In genomic region chr2:37659723-37660122, GRCh38 we compare ENCODE assay signal across 15 cellular contexts. TPM values are rescaled to one million over a fixed set of nuclear protein-coding genes. Genes with fewer than 3 reads are reported as not detected.
DNase-seq lines count a peak whose midpoint lies in the region; ATAC-seq and TF ChIP-seq lines count a peak whose summit lies in the region.
"Had no signal": no experiment of that assay in that cellular context is flagged by ENCODE, and none has a peak within 500 bp of the region (broad histone marks: within the 10 kb centered on the region; RNA-seq: fewer than 3 reads in every experiment).

No MANE protein-coding gene starts in this region.

- H3K27ac Mint-ChIP-seq in activated CD8-positive, alpha-beta T cell treated with anti-CD3 and anti-CD28 coated beads for 36 hours = peak overlapping the region; percentile 64
- no peak overlapping the region for H3K27ac Mint-ChIP-seq in activated CD8-positive, alpha-beta T cell treated with anti-CD3 and anti-CD28 coated beads, Interleukin-2, amount 10 ng/mL, durations not matched to agents 7 days and 5 days
- H3K27ac Mint-ChIP-seq: nephron had no signal

- TF ChIP-seq CTCF in activated CD8-positive, alpha-beta T cell treated with anti-CD3 and anti-CD28 coated beads for 36 hours (IDR thresholded peaks at IDR 0.05) = no peak
- TF ChIP-seq CTCF in LNCaP clone FGC (IDR thresholded peaks at IDR 0.05; ENCODE audit: control insufficient read depth, extremely low read depth, insufficient read depth) = no peak
- no peak for TF ChIP-seq CTCF in gastrocnemius medialis (IDR thresholded peaks at IDR 0.05 in 4 of 5, conservative IDR thresholded peaks at IDR 0.05 in 1 of 5)

- peaks cover 88% of the 10 kb centered on the region for H3K4me1 Mint-ChIP-seq in activated CD8-positive, alpha-beta T cell treated with anti-CD3 and anti-CD28 coated beads for 36 hours (ENCODE audit: low read depth)
- peaks cover 53% of the 10 kb centered on the region for H3K4me1 Mint-ChIP-seq in activated CD8-positive, alpha-beta T cell treated with anti-CD3 and anti-CD28 coated beads, Interleukin-2, amount 10 ng/mL, durations not matched to agents 7 days and 5 days (ENCODE audit: low read depth)

- no peak for TF ChIP-seq POLR2A in gastrocnemius medialis (IDR thresholded peaks at IDR 0.05)

- no peaks in the 10 kb centered on the region for H3K9me3 Mint-ChIP-seq in activated CD8-positive, alpha-beta T cell treated with anti-CD3 and anti-CD28 coated beads for 36 hours
- H3K9me3 Mint-ChIP-seq in activated CD8-positive, alpha-beta T cell treated with anti-CD3 and anti-CD28 coated beads, Interleukin-2, amount 10 ng/mL, durations not matched to agents 7 days and 5 days (ENCODE audit: insufficient read depth) = no peaks in the 10 kb centered on the region
- H3K9me3 Mint-ChIP-seq: nephron had no signal

- intact Hi-C loops in activated CD8-positive, alpha-beta T cell treated with anti-CD3 and anti-CD28 coated beads for 36 hours (cut with micrococcal nuclease) = loop anchor here (10.0 kb wide), 1 partner anchor 215 kb away; no protein-coding TSS in a partner anchor
- intact Hi-C loops in right cardiac atrium (cut with DNase I) (loop anchor here in 1 of 4 donors (10.0 kb wide), 1 partner anchor 245 kb away; no protein-coding TSS in a partner anchor), gastrocnemius medialis (cut with DNase I; ENCODE audit: low total_unique reads) (loop anchor here (5.0 kb wide), 1 partner anchor 137 kb away; no protein-coding TSS in a partner anchor)

- in situ Hi-C loops in gastrocnemius medialis (cut with MboI; ENCODE audit: low sequenced_read_pairs in 4 of 4) = loop anchor here in 1 of 4 donors (25.0 kb wide), 1 partner anchor 247 kb away; no protein-coding TSS in a partner anchor

- POLR2A ChIA-PET in activated CD8-positive, alpha-beta T cell treated with anti-CD3 and anti-CD28 coated beads for 36 hours (lab: Charles Lee) = interaction anchor here (0.7 to 1.3 kb wide), 2 partner anchors 10 to 15 kb away, joined by 3 read pairs; no protein-coding TSS in a partner anchor
- POLR2A ChIA-PET in activated CD8-positive, alpha-beta T cell treated with anti-CD3 and anti-CD28 coated beads, Interleukin-2, amount 10 ng/mL, durations not matched to agents 7 days and 5 days (lab: Charles Lee) = no interaction called here
- POLR2A ChIA-PET in HEK293T (lab: Yijun Ruan, JAX) = no interaction called here

- H3K9me3 ChIP-seq in right cardiac atrium (ENCODE audit: control insufficient read depth, low read length) = no peaks in the 10 kb centered on the region
- H3K9me3 ChIP-seq in gastrocnemius medialis = no peaks in the 10 kb centered on the region

- H3K27me3 ChIP-seq in right cardiac atrium (ENCODE audit: control insufficient read depth, insufficient read depth) (no peaks in the 10 kb centered on the region), gastrocnemius medialis (no peaks in the 10 kb centered on the region)

- H3K4me3 Mint-ChIP-seq in activated CD8-positive, alpha-beta T cell treated with anti-CD3 and anti-CD28 coated beads for 36 hours = no peak overlapping the region
- H3K4me3 Mint-ChIP-seq in activated CD8-positive, alpha-beta T cell treated with anti-CD3 and anti-CD28 coated beads, Interleukin-2, amount 10 ng/mL, durations not matched to agents 7 days and 5 days = no peak overlapping the region
- H3K4me3 Mint-ChIP-seq: nephron had no signal

- peaks cover 54% of the 10 kb centered on the region for H3K36me3 Mint-ChIP-seq in activated CD8-positive, alpha-beta T cell treated with anti-CD3 and anti-CD28 coated beads for 36 hours (ENCODE audit: low read depth)
- H3K36me3 Mint-ChIP-seq in activated CD8-positive, alpha-beta T cell treated with anti-CD3 and anti-CD28 coated beads, Interleukin-2, amount 10 ng/mL, durations not matched to agents 7 days and 5 days (ENCODE audit: low read depth) = peaks cover 53% of the 10 kb centered on the region

- CTCF ChIA-PET in activated CD8-positive, alpha-beta T cell treated with anti-CD3 and anti-CD28 coated beads for 36 hours (lab: Charles Lee) = interaction anchor here (1.1 kb wide), 2 partner anchors 13 to 101 kb away, joined by 3 read pairs; no protein-coding TSS in a partner anchor
- CTCF ChIA-PET in activated CD8-positive, alpha-beta T cell treated with anti-CD3 and anti-CD28 coated beads, Interleukin-2, amount 10 ng/mL, durations not matched to agents 7 days and 5 days (lab: Charles Lee) = interaction anchor here (1.0 kb wide), 1 partner anchor 245 kb away, joined by 3 read pairs; no protein-coding TSS in a partner anchor
- CTCF ChIA-PET in HEK293T (lab: Yijun Ruan, JAX) = interaction anchor here (0.6 kb wide), 1 partner anchor 170 kb away, joined by 3 read pairs; no protein-coding TSS in a partner anchor

- DNase-seq in activated CD8-positive, alpha-beta T cell treated with anti-CD3 and anti-CD28 coated beads for 36 hours = no peak
- no peak for DNase-seq in activated CD8-positive, alpha-beta T cell treated with anti-CD3 and anti-CD28 coated beads, Interleukin-2, amount 10 ng/mL, durations not matched to agents 7 days and 5 days
- DNase-seq in LNCaP clone FGC (ENCODE audit: low read depth) (peak; percentile 69), right cardiac atrium (no peak), gastrocnemius medialis (no peak), HEK293T (ENCODE audit: extremely low spot score) (no peak), DMS153 (lab: John Stamatoyannopoulos, UW) (no peak)
- DNase-seq: activated gamma-delta T cell treated with Interleukin-2 at 50 U/mL for 16 hours; DMS 273 treated with DMSO at 0.1 percent for 48 hours; NK-92 treated with Interleukin-12 subunit alpha and Interleukin-12 subunit beta, amount 100 ng/mL, for 24 hours; SHP77 treated with DMSO at 0.1 percent for 48 hours; small intestine; substantia nigra had no signal

- WGBS in right cardiac atrium = 54% methylated on average over 5 of the region's 5 CpGs

- no peak for ATAC-seq in activated CD8-positive, alpha-beta T cell treated with anti-CD3 and anti-CD28 coated beads for 36 hours
- no peak for ATAC-seq in activated CD8-positive, alpha-beta T cell treated with anti-CD3 and anti-CD28 coated beads, Interleukin-2, amount 10 ng/mL, durations not matched to agents 7 days and 5 days
- ATAC-seq in right cardiac atrium (peak in 1 of 2 donors; percentile 39), gastrocnemius medialis (no peak), GM19395 (IDR thresholded peaks at IDR 0.05; ENCODE audit: unreplicated experiment) (no peak)

- H3K27me3 Mint-ChIP-seq in activated CD8-positive, alpha-beta T cell treated with anti-CD3 and anti-CD28 coated beads for 36 hours = no peaks in the 10 kb centered on the region
- H3K27me3 Mint-ChIP-seq in activated CD8-positive, alpha-beta T cell treated with anti-CD3 and anti-CD28 coated beads, Interleukin-2, amount 10 ng/mL, durations not matched to agents 7 days and 5 days (ENCODE audit: low read depth) = no peaks in the 10 kb centered on the region

- H3K36me3 ChIP-seq in gastrocnemius medialis = no peaks in the 10 kb centered on the region

- 0 out of 2 replicates have a peak overlapping the region, but pooled peaks have one; percentile 5 for H3K4me3 ChIP-seq in LNCaP clone FGC (ENCODE audit: low read depth, low read length)
- H3K4me3 ChIP-seq in right cardiac atrium (ENCODE audit: low read length) = no peak overlapping the region
- H3K4me3 ChIP-seq in gastrocnemius medialis = no peak overlapping the region

- H3K27ac ChIP-seq in right cardiac atrium (ENCODE audit: low read length) (peak overlapping the region; percentile 34), gastrocnemius medialis (peak overlapping the region; percentile 85 to 88 (median 87))

- H3K4me1 ChIP-seq in right cardiac atrium (ENCODE audit: control insufficient read depth, insufficient read depth, low read length) = peaks cover 28% of the 10 kb centered on the region
- peaks cover 93 to 95% of the 10 kb centered on the region in 2 donors for H3K4me1 ChIP-seq in gastrocnemius medialis

TF ChIP-seq in HEK293T, 16 proteins besides CTCF, POLR2A, EP300 and RAD21:
- no peak for TF ChIP-seq BHLHE40 (IDR thresholded peaks at IDR 0.05; ENCODE audit: borderline replicate concordance)

RNA-seq across cellular contexts. Expression of gene CDC42EP3, which starts 11.7 kb away (rescaled TPM):
- total RNA-seq in activated CD8-positive, alpha-beta T cell treated with anti-CD3 and anti-CD28 coated beads for 36 hours = 10 to 100 TPM; 18.8 to 22.6 TPM
- 10 to 100 TPM; 30.1 to 33.2 TPM for total RNA-seq in activated CD8-positive, alpha-beta T cell treated with anti-CD3 and anti-CD28 coated beads, Interleukin-2, amount 10 ng/mL, durations not matched to agents 7 days and 5 days
- total RNA-seq in right cardiac atrium (10 to 100 TPM; 65.0 to 98.4 (median 78.6) TPM), gastrocnemius medialis (10 to 100 TPM; 20.0 to 90.6 (median 57.2) TPM)
- polyA plus RNA-seq in right cardiac atrium = 37.3 TPM
